8 cellular contexts compared by ENCODE assay signal in the genomic region with DNA sequence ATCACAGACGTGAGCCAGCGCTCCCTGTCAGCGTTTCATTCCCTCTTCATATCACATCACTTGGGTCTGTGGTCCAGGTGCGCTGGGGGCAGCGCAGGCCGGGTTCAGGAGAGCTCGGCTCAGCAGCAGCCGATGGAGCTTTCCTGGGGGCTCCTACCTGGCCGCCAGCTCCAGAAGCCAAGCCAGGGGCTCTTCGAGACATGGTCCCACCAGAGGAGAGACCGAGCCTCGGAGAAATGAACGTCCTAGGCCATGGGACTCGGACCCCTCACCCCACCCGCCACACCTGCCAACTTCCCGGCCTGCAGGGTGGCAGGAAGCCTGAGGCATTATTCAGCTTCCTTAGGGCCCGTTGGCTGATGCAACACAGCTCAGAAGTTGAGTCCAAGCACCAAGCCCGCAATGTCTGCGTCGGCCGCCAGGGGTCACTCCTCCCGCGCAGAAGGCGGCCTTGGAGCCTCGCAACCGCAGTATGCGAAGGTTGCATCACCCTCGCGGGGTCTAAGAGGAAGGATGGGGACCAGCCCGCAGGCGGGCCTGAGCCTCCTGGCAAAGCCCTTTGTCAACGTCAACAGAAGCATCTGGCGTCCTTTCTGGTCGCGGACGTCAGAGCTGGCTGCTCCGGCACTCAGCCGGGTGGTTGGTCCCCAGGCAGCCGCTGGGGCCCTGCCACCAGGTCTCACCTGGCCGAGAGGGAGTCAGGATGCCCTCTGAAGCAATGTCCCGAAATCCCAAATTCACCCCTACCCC. TPM values are rescaled to one million over a fixed set of nuclear protein-coding genes. Genes with fewer than 3 reads are reported as not detected.
DNase-seq lines count a peak whose midpoint lies in the region; ATAC-seq and TF ChIP-seq lines count a peak whose summit lies in the region.

No MANE protein-coding gene starts in this region.

- peaks cover 43% of the 10 kb centered on the region for H3K4me1 Mint-ChIP-seq in T-helper 1 cell treated with Interleukin-12 subunit alpha and Interleukin-12 subunit beta and Interleukin-4 antibody, amounts not matched to agents 30 μg/mL and 1 μg/mL, for 36 hours (ENCODE audit: low read depth)

- no peaks in the 10 kb centered on the region for H3K9me3 Mint-ChIP-seq in T-helper 1 cell treated with Interleukin-12 subunit alpha and Interleukin-12 subunit beta and Interleukin-4 antibody, amounts not matched to agents 30 μg/mL and 1 μg/mL, for 36 hours

- TF ChIP-seq CTCF in GM12875 (IDR thresholded peaks at IDR 0.05; ENCODE audit: borderline replicate concordance, insufficient read depth, low read depth, low read length) = peak; percentile 98

- intact Hi-C loops in left ventricle myocardium superior (cut with micrococcal nuclease) = no loop called here

- DNase-seq in NCI-H1436 treated with DMSO at 0.1 percent for 48 hours (lab: John Stamatoyannopoulos, UW) = peak; percentile 91
- DNase-seq in amniotic stem cell (lab: John Stamatoyannopoulos, UW) = peak; percentile 90
- peak; percentile 93 for DNase-seq in left ventricle myocardium superior
- DNase-seq in putamen (ENCODE audit: low spot score) = peak; percentile 70
- DNase-seq in cortex of kidney (lab: John Stamatoyannopoulos, UW) = no peak

- H3K4me3 ChIP-seq in GM12875 (ENCODE audit: low read depth, low read length) = no peak overlapping the region

- ATAC-seq in HG02840 (IDR thresholded peaks at IDR 0.05; ENCODE audit: low FRiP score, unreplicated experiment) = peak; percentile 39
- peak; percentile 92 for ATAC-seq in left ventricle myocardium superior

- peak overlapping the region; percentile 75 for H3K4me3 Mint-ChIP-seq in T-helper 1 cell treated with Interleukin-12 subunit alpha and Interleukin-12 subunit beta and Interleukin-4 antibody, amounts not matched to agents 30 μg/mL and 1 μg/mL, for 36 hours

- H3K27ac Mint-ChIP-seq in T-helper 1 cell treated with Interleukin-12 subunit alpha and Interleukin-12 subunit beta and Interleukin-4 antibody, amounts not matched to agents 30 μg/mL and 1 μg/mL, for 36 hours = peak overlapping the region; percentile 94

- H3K36me3 Mint-ChIP-seq in T-helper 1 cell treated with Interleukin-12 subunit alpha and Interleukin-12 subunit beta and Interleukin-4 antibody, amounts not matched to agents 30 μg/mL and 1 μg/mL, for 36 hours (ENCODE audit: low read depth) = no peaks in the 10 kb centered on the region

- no peaks in the 10 kb centered on the region for H3K27me3 Mint-ChIP-seq in T-helper 1 cell treated with Interleukin-12 subunit alpha and Interleukin-12 subunit beta and Interleukin-4 antibody, amounts not matched to agents 30 μg/mL and 1 μg/mL, for 36 hours (ENCODE audit: low read depth)

RNA-seq across cellular contexts. Expression of gene KLHDC4, which starts 13.2 kb away (rescaled TPM):
- 11.6 TPM for total RNA-seq in left ventricle myocardium superior
